In the genomic region with DNA sequence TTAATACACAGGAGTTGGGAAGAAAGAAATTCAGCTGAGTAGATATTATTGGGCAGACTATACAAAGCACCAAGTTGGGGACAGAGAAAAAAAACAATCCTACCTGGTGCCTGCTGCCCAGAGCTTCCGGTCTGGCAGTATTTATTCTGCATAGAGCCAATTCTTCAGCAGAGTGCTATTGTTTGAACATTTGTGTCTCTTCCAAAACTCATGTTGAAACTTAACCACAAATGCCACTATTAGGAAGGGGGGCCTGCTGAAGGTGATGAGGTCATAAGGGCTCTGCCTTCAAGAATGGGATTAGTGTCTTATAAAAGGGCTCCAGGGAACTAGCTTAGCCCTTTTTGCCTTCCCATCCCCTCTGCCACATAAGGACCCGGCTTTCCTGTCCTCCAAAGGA, we compare ENCODE assay signal across 32 cellular contexts.
A peak's percentile ranks its signal among the peaks of the same experiment; 100 is the strongest.
DNase-seq lines count a peak whose midpoint lies in the region; ATAC-seq, FAIRE-seq and TF ChIP-seq lines count a peak whose summit lies in the region.
"Had no signal": no experiment of that assay in that cellular context is flagged by ENCODE, and none has a peak within 500 bp of the region (broad histone marks: within the 10 kb centered on the region; RNA-seq: fewer than 3 reads in every experiment).

No MANE protein-coding gene starts in this region.

- H3K9me3 Mint-ChIP-seq in astrocyte (ENCODE audit: unreplicated experiment), result peaks cover 3% of the 10 kb centered on the region
- no peaks in the 10 kb centered on the region for H3K9me3 Mint-ChIP-seq in activated T-cell treated with anti-CD3 and anti-CD28 coated beads, Interleukin-2, amount 50 U/mL, for 24 hours
- H3K9me3 Mint-ChIP-seq: activated CD4-positive, alpha-beta T cell treated with anti-CD3 and anti-CD28 coated beads, Interleukin-2, amount 10 ng/mL, durations not matched to agents 24 days and 14 days; activated naive CD8-positive, alpha-beta T cell treated with anti-CD3 and anti-CD28 coated beads, Interleukin-2, amount 10 ng/mL, durations not matched to agents 7 days and 5 days; CD4-positive, CD25-positive, alpha-beta regulatory T cell; immature natural killer cell; stimulated activated naive CD8-positive, alpha-beta T cell treated with anti-CD3 and anti-CD28 coated beads, Interleukin-15, Interleukin-2, amounts not matched to agents 100 ng/mL and 50 ng/mL, for 24 hours had no signal

- H3K27me3 ChIP-seq in astrocyte (ENCODE audit: insufficient read depth, low read length), result no peaks in the 10 kb centered on the region
- H3K27me3 ChIP-seq: brain microvascular endothelial cell, gastrocnemius medialis, hepatocyte, left lung, thyroid gland had no signal

- no peak for FAIRE-seq in astrocyte (lab: Jason Lieb, UNC)

- H3K4me3 Mint-ChIP-seq in astrocyte (ENCODE audit: unreplicated experiment), result no peak overlapping the region
- no peak overlapping the region for H3K4me3 Mint-ChIP-seq in activated T-cell treated with anti-CD3 and anti-CD28 coated beads, Interleukin-2, amount 50 U/mL, for 24 hours
- H3K4me3 Mint-ChIP-seq: activated CD4-positive, alpha-beta T cell treated with anti-CD3 and anti-CD28 coated beads, Interleukin-2, amount 10 ng/mL, durations not matched to agents 24 days and 14 days; activated naive CD8-positive, alpha-beta T cell treated with anti-CD3 and anti-CD28 coated beads, Interleukin-2, amount 10 ng/mL, durations not matched to agents 7 days and 5 days; CD4-positive, CD25-positive, alpha-beta regulatory T cell; immature natural killer cell; naive B cell; stimulated activated naive CD8-positive, alpha-beta T cell treated with anti-CD3 and anti-CD28 coated beads, Interleukin-15, Interleukin-2, amounts not matched to agents 100 ng/mL and 50 ng/mL, for 24 hours; T-helper 2 cell treated with Interferon-gamma antibody and Interleukin-4, amounts not matched to agents 5 μg/mL and 100 μg/mL, for 36 hours had no signal

- H4K20me1 ChIP-seq in astrocyte (ENCODE audit: insufficient read depth, low read length), result peaks cover 3% of the 10 kb centered on the region

- no peak overlapping the region for H3K9ac ChIP-seq in astrocyte (ENCODE audit: low read length)

- H3K79me2 ChIP-seq in astrocyte (ENCODE audit: insufficient read depth, low read length), result no peaks in the 10 kb centered on the region
- H3K79me2 ChIP-seq: hepatocyte had no signal

- no peak overlapping the region for H2AFZ ChIP-seq in astrocyte (ENCODE audit: low read depth, low read length)
- H2AFZ ChIP-seq: hepatocyte had no signal

- peaks cover 5% of the 10 kb centered on the region for H3K4me1 Mint-ChIP-seq in astrocyte (ENCODE audit: low read depth, unreplicated experiment)
- no peaks in the 10 kb centered on the region for H3K4me1 Mint-ChIP-seq in activated T-cell treated with anti-CD3 and anti-CD28 coated beads, Interleukin-2, amount 50 U/mL, for 24 hours (ENCODE audit: low read depth)
- H3K4me1 Mint-ChIP-seq: activated CD4-positive, alpha-beta T cell treated with anti-CD3 and anti-CD28 coated beads, Interleukin-2, amount 10 ng/mL, durations not matched to agents 24 days and 14 days; activated naive CD8-positive, alpha-beta T cell treated with anti-CD3 and anti-CD28 coated beads, Interleukin-2, amount 10 ng/mL, durations not matched to agents 7 days and 5 days; immature natural killer cell; naive B cell had no signal

- no peaks in the 10 kb centered on the region for H3K9me3 ChIP-seq in astrocyte (ENCODE audit: insufficient read depth, low read depth, low read length)
- H3K9me3 ChIP-seq: gastrocnemius medialis, HAP-1, left lung, thyroid gland had no signal

- no peak overlapping the region for H3K4me2 ChIP-seq in astrocyte (ENCODE audit: low read length)
- H3K4me2 ChIP-seq: hepatocyte had no signal

- H3K27ac Mint-ChIP-seq in astrocyte (ENCODE audit: unreplicated experiment), result no peak overlapping the region
- H3K27ac Mint-ChIP-seq in activated T-cell treated with anti-CD3 and anti-CD28 coated beads, Interleukin-2, amount 50 U/mL, for 24 hours, result no peak overlapping the region
- H3K27ac Mint-ChIP-seq: activated CD4-positive, alpha-beta T cell treated with anti-CD3 and anti-CD28 coated beads, Interleukin-2, amount 10 ng/mL, durations not matched to agents 24 days and 14 days; activated naive CD8-positive, alpha-beta T cell treated with anti-CD3 and anti-CD28 coated beads, Interleukin-2, amount 10 ng/mL, durations not matched to agents 7 days and 5 days; CD4-positive, CD25-positive, alpha-beta regulatory T cell; immature natural killer cell; naive B cell; stimulated activated naive CD8-positive, alpha-beta T cell treated with anti-CD3 and anti-CD28 coated beads, Interleukin-15, Interleukin-2, amounts not matched to agents 100 ng/mL and 50 ng/mL, for 24 hours; T-helper 2 cell treated with Interferon-gamma antibody and Interleukin-4, amounts not matched to agents 5 μg/mL and 100 μg/mL, for 36 hours had no signal

- no peak overlapping the region for H3K27ac ChIP-seq in astrocyte (ENCODE audit: low read depth, low read length)
- H3K27ac ChIP-seq: 22Rv1, brain microvascular endothelial cell, gastrocnemius medialis, hepatocyte, left lung, skin epidermis, thyroid gland had no signal

- H3K4me1 ChIP-seq in astrocyte (ENCODE audit: insufficient read depth, low read length), result no peaks in the 10 kb centered on the region
- H3K4me1 ChIP-seq: gastrocnemius medialis, HAP-1, left lung, thyroid gland had no signal

- TF ChIP-seq CTCF in astrocyte (IDR thresholded peaks at IDR 0.05; ENCODE audit: insufficient read depth, low read depth, low read length), result no peak
- no peak for TF ChIP-seq CTCF in fibroblast of mammary gland (conservative IDR thresholded peaks at IDR 0.05; ENCODE audit: control insufficient read depth, insufficient read depth, low read depth, low read length)

- H3K36me3 Mint-ChIP-seq in astrocyte (ENCODE audit: low read depth, unreplicated experiment), result peaks cover 19% of the 10 kb centered on the region
- H3K36me3 Mint-ChIP-seq in activated T-cell treated with anti-CD3 and anti-CD28 coated beads, Interleukin-2, amount 50 U/mL, for 24 hours (ENCODE audit: low read depth), result no peaks in the 10 kb centered on the region
- H3K36me3 Mint-ChIP-seq: activated naive CD8-positive, alpha-beta T cell treated with anti-CD3 and anti-CD28 coated beads, Interleukin-2, amount 10 ng/mL, durations not matched to agents 7 days and 5 days; CD4-positive, CD25-positive, alpha-beta regulatory T cell; naive B cell had no signal

- no peaks in the 10 kb centered on the region for H3K27me3 Mint-ChIP-seq in astrocyte (ENCODE audit: low read depth, unreplicated experiment)
- H3K27me3 Mint-ChIP-seq in activated T-cell treated with anti-CD3 and anti-CD28 coated beads, Interleukin-2, amount 50 U/mL, for 24 hours, result no peaks in the 10 kb centered on the region
- H3K27me3 Mint-ChIP-seq: activated CD4-positive, alpha-beta T cell treated with anti-CD3 and anti-CD28 coated beads, Interleukin-2, amount 10 ng/mL, durations not matched to agents 24 days and 14 days; activated naive CD8-positive, alpha-beta T cell treated with anti-CD3 and anti-CD28 coated beads, Interleukin-2, amount 10 ng/mL, durations not matched to agents 7 days and 5 days; CD4-positive, CD25-positive, alpha-beta regulatory T cell; naive B cell; stimulated activated naive CD8-positive, alpha-beta T cell treated with anti-CD3 and anti-CD28 coated beads, Interleukin-15, Interleukin-2, amounts not matched to agents 100 ng/mL and 50 ng/mL, for 24 hours had no signal

- H3K4me3 ChIP-seq in astrocyte (ENCODE audit: insufficient read depth, low read depth, low read length) (no peak overlapping the region), fibroblast of mammary gland (ENCODE audit: control insufficient read depth, low read depth, low read length) (no peak overlapping the region)
- H3K4me3 ChIP-seq: gastrocnemius medialis, HAP-1, hepatocyte, left lung, skin epidermis, thyroid gland had no signal

- peaks cover 6% of the 10 kb centered on the region for H3K36me3 ChIP-seq in astrocyte (ENCODE audit: insufficient read depth, low read length)
- H3K36me3 ChIP-seq: gastrocnemius medialis, HAP-1 had no signal

- DNase-seq in NCI-H2029 (lab: John Stamatoyannopoulos, UW) (peak; percentile 13), NCI-H2029 treated with DMSO at 0.1 percent for 48 hours (lab: John Stamatoyannopoulos, UW) (no peak), astrocyte (ENCODE audit: low read depth) (peak; percentile 13), fibroblast of mammary gland (ENCODE audit: low read depth) (peak; percentile 15), stromal cell of bone marrow (ENCODE audit: low read depth) (peak; percentile 1), D341Med (ENCODE audit: low spot score) (no peak)
- no peak for DNase-seq in activated T-cell treated with anti-CD3 and anti-CD28 coated beads, Interleukin-2, amount 50 U/mL, for 24 hours
- DNase-seq: activated CD4-positive, alpha-beta T cell treated with anti-CD3 and anti-CD28 coated beads, Interleukin-2, amount 10 ng/mL, durations not matched to agents 24 days and 14 days; activated gamma-delta T cell; activated naive CD8-positive, alpha-beta T cell treated with anti-CD3 and anti-CD28 coated beads, Interleukin-2, amount 10 ng/mL, durations not matched to agents 7 days and 5 days; activated T-cell treated with anti-CD3 and anti-CD28 coated beads, Interleukin-2, amount 50 U/mL, for 1 hour; brain microvascular endothelial cell; CD4-positive, CD25-positive, alpha-beta regulatory T cell; DMS 273 treated with DMSO at 0.1 percent for 48 hours; effector CD4-positive, alpha-beta T cell; gastrocnemius medialis; immature natural killer cell; left lung; mesendoderm; naive B cell; NCI-H2081; NCI-H226; NCI-H748 treated with DMSO at 0.1 percent for 48 hours; thyroid gland had no signal

- no peak for ATAC-seq in GM18520 (IDR thresholded peaks at IDR 0.05; ENCODE audit: unreplicated experiment)
- ATAC-seq: gastrocnemius medialis, left lung, Right ventricle myocardium inferior had no signal

Comparison
In these comparisons a context has a peak if more than half of its experiments do, and no peak if none do; other contexts are left out.
1. DNase-seq: peak in NCI-H2029 (single experiment), astrocyte (single experiment), fibroblast of mammary gland (single experiment) and stromal cell of bone marrow (single experiment); none in NCI-H2029 treated with DMSO at 0.1 percent for 48 hours (single experiment), D341Med (single experiment) and activated T-cell treated with anti-CD3 and anti-CD28 coated beads, Interleukin-2, amount 50 U/mL, for 24 hours (single experiment).